19 cellular contexts compared by ENCODE assay signal in genomic region chr13:78247362-78247761, GRCh38.
DNase-seq lines count a peak whose midpoint lies in the region; ATAC-seq and TF ChIP-seq lines count a peak whose summit lies in the region.
"Had no signal": no experiment of that assay in that cellular context is flagged by ENCODE, and none has a peak within 500 bp of the region (broad histone marks: within the 10 kb centered on the region; RNA-seq: fewer than 3 reads in every experiment).

No MANE protein-coding gene starts in this region.

- H3K27ac ChIP-seq in A673 (ENCODE audit: low read depth, low read length, poor library complexity, severe bottlenecking) (no peak overlapping the region), stomach (no peak overlapping the region)
- H3K27ac ChIP-seq: coronary artery, transverse colon had no signal

- BruUV-seq in A673 (replicated peaks; lab: Mats Ljungman, UMichigan): no TSS peak

- TF ChIP-seq CTCF in A673 (conservative IDR thresholded peaks at IDR 0.05; ENCODE audit: low read depth, low read length) (no peak; the same call in 1 of the 2 replicates), stomach (IDR thresholded peaks at IDR 0.05) (no peak)

- TF ChIP-seq EP300 in stomach (IDR thresholded peaks at IDR 0.05): no peak

- H3K36me3 ChIP-seq in A673 (ENCODE audit: insufficient read depth, low read length, poor library complexity, severe bottlenecking) (no peaks in the 10 kb centered on the region), stomach (no peaks in the 10 kb centered on the region)
- H3K36me3 ChIP-seq: transverse colon had no signal

- no peak overlapping the region for H3K4me3 ChIP-seq in A673 (ENCODE audit: low read depth, low read length, poor library complexity, severe bottlenecking)
- no peak overlapping the region for H3K4me3 ChIP-seq in stomach
- H3K4me3 ChIP-seq: coronary artery, transverse colon had no signal

- no peaks in the 10 kb centered on the region for H3K9me3 ChIP-seq in A673 (ENCODE audit: low read depth, low read length, poor library complexity, severe bottlenecking)
- H3K9me3 ChIP-seq in stomach: no peaks in the 10 kb centered on the region
- H3K9me3 ChIP-seq: transverse colon had no signal

- intact Hi-C loops in A673 (cut with micrococcal nuclease; ENCODE audit: unreplicated experiment) (no loop called here), stomach (cut with DNase I; ENCODE audit: low total_unique reads) (no loop called here), Right ventricle myocardium inferior (cut with DNase I) (loop anchor here (10.0 kb wide), 1 partner anchor 437 kb away; no protein-coding TSS in a partner anchor)

- DNase-seq in A673 (ENCODE audit: low spot score) (peak; percentile 15), COLO829 (ENCODE audit: low spot score) (peak; percentile 6), NCI-H748 (lab: John Stamatoyannopoulos, UW; ENCODE audit: unreplicated experiment) (peak; percentile 28), dermis blood vessel endothelial cell (peak; percentile 2), stomach (no peak), Right ventricle myocardium inferior (ENCODE audit: missing footprints) (no peak)
- DNase-seq in activated CD4-positive, alpha-beta T cell treated with anti-CD3 and anti-CD28 coated beads, Interleukin-2, amount 50 U/mL, for 4 hours: no peak
- DNase-seq: activated T-cell treated with anti-CD3 and anti-CD28 coated beads, Interleukin-2, amount 50 U/mL, for 48 hours; effector memory CD4-positive, alpha-beta T cell; EL; erythroblast; glutamatergic neuron; MV-4-11; NCI-H1694 treated with DMSO at 0.1 percent for 48 hours; NCI-H524 treated with DMSO at 0.1 percent for 48 hours; stimulated activated CD4-positive, alpha-beta T cell treated with anti-CD3 and anti-CD28 coated beads, Interleukin-4, amount 100 ng/mL, for 4 hours; transverse colon had no signal

- TF ChIP-seq POLR2A in stomach (IDR thresholded peaks at IDR 0.05): no peak

- H3K4me1 ChIP-seq in A673 (ENCODE audit: insufficient read depth, low read length, poor library complexity, severe bottlenecking): no peaks in the 10 kb centered on the region
- no peaks in the 10 kb centered on the region for H3K4me1 ChIP-seq in stomach
- H3K4me1 ChIP-seq: transverse colon had no signal

- CTCF ChIA-PET in A673 (lab: Charles Lee): no interaction called here

- no peak for ATAC-seq in Right ventricle myocardium inferior
- ATAC-seq: HCT116 had no signal

- POLR2A ChIA-PET in A673 (lab: Charles Lee; ENCODE audit: low non-redundant PET): no interaction called here

- H3K27me3 ChIP-seq in A673 (replicated peaks; ENCODE audit: insufficient read depth, low read depth, low read length, poor library complexity): no peaks in the 10 kb centered on the region
- H3K27me3 ChIP-seq in stomach: no peaks in the 10 kb centered on the region
- H3K27me3 ChIP-seq: transverse colon had no signal

Comparison
In these comparisons a context has a peak if more than half of its experiments do, and no peak if none do; other contexts are left out.
1. DNase-seq: peak in A673 (single experiment), COLO829 (single experiment), NCI-H748 (single experiment) and dermis blood vessel endothelial cell (single experiment); none in stomach (single experiment), activated CD4-positive, alpha-beta T cell treated with anti-CD3 and anti-CD28 coated beads, Interleukin-2, amount 50 U/mL, for 4 hours (0 of 2) and Right ventricle myocardium inferior (single experiment).